21 cellular contexts compared by ENCODE assay signal in genomic region chr1:202397256-202397655, GRCh38.
"Had no signal": no experiment of that assay in that cellular context is flagged by ENCODE, and none has a peak within 500 bp of the region (broad histone marks: within the 10 kb centered on the region; RNA-seq: fewer than 3 reads in every experiment).

No MANE protein-coding gene starts in this region.

- H3K4me1 ChIP-seq: left lung, upper lobe of right lung, vagina had no signal

- H3K9me3 ChIP-seq: esophagus muscularis mucosa, gastroesophageal sphincter, left lung, right atrium auricular region, tibial nerve, upper lobe of right lung, vagina had no signal

- H3K27ac Mint-ChIP-seq: naive thymus-derived CD4-positive, alpha-beta T cell; nephron progenitor cell had no signal

- ATAC-seq: gastroesophageal sphincter; left lung; naive thymus-derived CD4-positive, alpha-beta T cell; upper lobe of right lung had no signal

- H3K4me3 Mint-ChIP-seq: naive thymus-derived CD4-positive, alpha-beta T cell; nephron progenitor cell had no signal

- H3K27ac ChIP-seq: coronary artery, epithelial cell of prostate, esophagus muscularis mucosa, gastroesophageal sphincter, left lung, right atrium auricular region, tibial nerve, upper lobe of right lung, vagina had no signal

- H3K36me3 ChIP-seq: esophagus muscularis mucosa, gastroesophageal sphincter, left lung, right atrium auricular region, tibial nerve, upper lobe of right lung, vagina had no signal

- H3K9me3 Mint-ChIP-seq: naive thymus-derived CD4-positive, alpha-beta T cell; nephron progenitor cell had no signal

- H3K27me3 ChIP-seq: esophagus muscularis mucosa, gastroesophageal sphincter, left lung, right atrium auricular region, tibial nerve, upper lobe of right lung, vagina had no signal

- H3K4me1 Mint-ChIP-seq: nephron progenitor cell had no signal

- FAIRE-seq: endometrium, small intestine had no signal

- H3K4me3 ChIP-seq: coronary artery, esophagus muscularis mucosa, gastroesophageal sphincter, left lung, lung, right atrium auricular region, tibial nerve, upper lobe of right lung, vagina had no signal

- DNase-seq: effector memory CD4-positive, alpha-beta T cell; glutamatergic neuron; islet precursor cell; left lung; mesendoderm; naive thymus-derived CD4-positive, alpha-beta T cell; nephron progenitor cell; posterior cingulate gyrus; small intestine; stimulated activated CD4-positive, alpha-beta T cell treated with anti-CD3 and anti-CD28 coated beads, Interleukin-12 subunit alpha, Interleukin-12 subunit beta, amount 100 ng/mL, for 4 hours; stimulated activated naive CD4-positive, alpha-beta T cell; upper lobe of right lung had no signal
